8 cellular contexts compared by ENCODE assay signal in the genomic region with DNA sequence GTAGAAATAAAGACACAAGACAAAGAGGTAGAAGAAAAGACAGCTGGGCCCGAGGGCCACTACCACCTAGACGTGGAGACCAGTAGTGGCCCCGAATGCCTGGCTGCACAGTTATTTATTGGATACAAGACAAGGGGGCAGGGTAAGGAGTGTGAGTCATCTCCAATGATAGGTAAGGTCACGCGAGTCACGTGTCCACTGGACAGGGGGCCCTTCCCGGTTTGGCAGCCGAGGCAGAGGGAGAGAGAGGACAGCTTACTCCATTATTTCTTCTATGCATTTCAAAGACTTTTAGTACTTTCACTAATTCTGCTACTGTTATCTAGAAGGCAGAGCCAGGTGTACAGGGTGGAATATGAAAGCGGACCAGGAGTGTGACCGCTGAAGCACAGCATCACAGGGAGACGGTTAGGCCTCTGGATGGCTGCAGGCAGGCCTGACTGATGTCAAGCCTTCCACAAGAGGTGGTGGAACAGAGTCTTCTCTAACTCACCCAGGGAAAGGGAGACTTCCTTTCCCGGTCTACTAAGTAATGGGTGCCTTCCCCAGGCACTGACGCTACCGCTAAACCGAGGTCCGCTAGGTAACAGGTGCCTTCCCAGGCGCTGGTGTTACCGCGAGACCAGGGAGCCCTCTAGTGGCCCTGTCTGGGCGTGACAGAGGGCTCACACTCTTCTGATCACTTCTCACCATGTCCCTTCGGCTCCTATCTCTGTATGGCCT. TPM values are rescaled to one million over a fixed set of nuclear protein-coding genes. Genes with fewer than 3 reads are reported as not detected.
DNase-seq lines count a peak whose midpoint lies in the region; ATAC-seq and TF ChIP-seq lines count a peak whose summit lies in the region.

No MANE protein-coding gene starts in this region.

- H3K27me3 Mint-ChIP-seq in endodermal cell (ENCODE audit: insufficient read depth), result peaks cover 20% of the 10 kb centered on the region
- no peaks in the 10 kb centered on the region for H3K27me3 Mint-ChIP-seq in naive thymus-derived CD4-positive, alpha-beta T cell
- H3K27me3 Mint-ChIP-seq in stimulated activated naive B cell treated with anti-CD40 and anti-IgM and Interleukin-4, amounts not matched to agents 10 μg/mL and 1 μg/mL and 100 μg/mL, for 72 hours, result peaks cover 13 to 17% of the 10 kb centered on the region in 2 donors

- CTCF ChIA-PET in naive thymus-derived CD4-positive, alpha-beta T cell (lab: Charles Lee), result interaction anchor here (1.0 to 3.8 kb wide), 3 partner anchors 75 to 84 kb away, joined by 3 to 16 read pairs (median 5); no protein-coding TSS in a partner anchor

- peaks cover 3% of the 10 kb centered on the region for H3K9me3 Mint-ChIP-seq in endodermal cell
- H3K9me3 Mint-ChIP-seq in naive thymus-derived CD4-positive, alpha-beta T cell, result peaks cover 0 to 1% (median 0%) of the 10 kb centered on the region in 11 donors
- peaks cover 2% of the 10 kb centered on the region in 2 donors for H3K9me3 Mint-ChIP-seq in stimulated activated naive B cell treated with anti-CD40 and anti-IgM and Interleukin-4, amounts not matched to agents 10 μg/mL and 1 μg/mL and 100 μg/mL, for 72 hours

- 42 to 51% methylated on average over 11 to 20 of the region's 21 CpGs for WGBS in endodermal cell (ENCODE audit: insufficient coverage in 1 of 2, insufficient read length in 1 of 2), 2 experiments

- H3K9me3 ChIP-seq in endodermal cell (ENCODE audit: control insufficient read depth, low read length), result no peaks in the 10 kb centered on the region
- H3K9me3 ChIP-seq in naive thymus-derived CD4-positive, alpha-beta T cell (ENCODE audit: control insufficient read depth in 2 of 3, low read length in 3 of 3), result no peaks in the 10 kb centered on the region

- peak; percentile 66 to 72 for DNase-seq in NCI-H2081 (lab: John Stamatoyannopoulos, UW)
- no peak for DNase-seq in NCI-H2081 treated with DMSO at 0.1 percent for 48 hours (lab: John Stamatoyannopoulos, UW)
- peak; percentile 20 for DNase-seq in NCI-H524 treated with DMSO at 0.1 percent for 48 hours (lab: John Stamatoyannopoulos, UW)
- DNase-seq in activated CD8-positive, alpha-beta memory T cell treated with anti-CD3 and anti-CD28 coated beads for 4 hours (ENCODE audit: low read depth in 2 of 2), result peak; percentile 44 to 50
- DNase-seq in endodermal cell, result peak; percentile 92
- DNase-seq in naive thymus-derived CD4-positive, alpha-beta T cell, result peak; percentile 54 to 74 (median 64)
- peak; percentile 51 for DNase-seq in stimulated activated naive B cell treated with anti-CD40 and anti-IgM and Interleukin-4, amounts not matched to agents 10 μg/mL and 1 μg/mL and 100 μg/mL, for 72 hours

- no peak overlapping the region for H3K9ac ChIP-seq in endodermal cell (ENCODE audit: extremely low read depth, low read length, poor library complexity, severe bottlenecking)

- intact Hi-C loops in naive thymus-derived CD4-positive, alpha-beta T cell (cut with micrococcal nuclease), result loop anchor here (1.0 kb wide), 6 partner anchors 13 to 95 kb away; partner anchors contain the start of genes LYAR (in 2 of the 2), ZBTB49 (in 2 of the 2) and TMEM128 (in 1 of the 2)

- H3K4me3 Mint-ChIP-seq in endodermal cell, result no peak overlapping the region
- H3K4me3 Mint-ChIP-seq in naive thymus-derived CD4-positive, alpha-beta T cell, result peak overlapping the region in 4 of 10 donors; percentile 33 to 60 (median 49)
- H3K4me3 Mint-ChIP-seq in stimulated activated naive B cell treated with anti-CD40 and anti-IgM and Interleukin-4, amounts not matched to agents 10 μg/mL and 1 μg/mL and 100 μg/mL, for 72 hours, result no peak overlapping the region

- peak; percentile 91 for TF ChIP-seq CTCF in endodermal cell (conservative IDR thresholded peaks at IDR 0.05)

- H3K36me3 Mint-ChIP-seq in endodermal cell (ENCODE audit: low read depth), result no peaks in the 10 kb centered on the region
- H3K36me3 Mint-ChIP-seq in naive thymus-derived CD4-positive, alpha-beta T cell, result peaks cover 0 to 3% (median 0%) of the 10 kb centered on the region in 5 donors
- H3K36me3 Mint-ChIP-seq in stimulated activated naive B cell treated with anti-CD40 and anti-IgM and Interleukin-4, amounts not matched to agents 10 μg/mL and 1 μg/mL and 100 μg/mL, for 72 hours, result no peaks in the 10 kb centered on the region

- no peaks in the 10 kb centered on the region for H3K36me3 ChIP-seq in endodermal cell (ENCODE audit: control insufficient read depth, insufficient read depth, low read length)
- no peaks in the 10 kb centered on the region for H3K36me3 ChIP-seq in naive thymus-derived CD4-positive, alpha-beta T cell (ENCODE audit: control insufficient read depth in 2 of 3, insufficient read depth in 3 of 3, low read length in 3 of 3)

- H3K4me3 ChIP-seq in endodermal cell (ENCODE audit: low read length), result no peak overlapping the region
- H3K4me3 ChIP-seq in naive thymus-derived CD4-positive, alpha-beta T cell (ENCODE audit: low read length), result no peak overlapping the region

- peak; percentile 75 for ATAC-seq in HG02973 (IDR thresholded peaks at IDR 0.05; ENCODE audit: unreplicated experiment)
- peak; percentile 90 for ATAC-seq in naive thymus-derived CD4-positive, alpha-beta T cell
- ATAC-seq in stimulated activated naive B cell treated with anti-CD40 and anti-IgM and Interleukin-4, amounts not matched to agents 10 μg/mL and 1 μg/mL and 100 μg/mL, for 72 hours (replicated peaks), result peak; percentile 83 to 93

- H3K27ac Mint-ChIP-seq in endodermal cell, result no peak overlapping the region
- peak overlapping the region in 3 of 9 donors; percentile 31 to 52 (median 52) for H3K27ac Mint-ChIP-seq in naive thymus-derived CD4-positive, alpha-beta T cell
- H3K27ac Mint-ChIP-seq in stimulated activated naive B cell treated with anti-CD40 and anti-IgM and Interleukin-4, amounts not matched to agents 10 μg/mL and 1 μg/mL and 100 μg/mL, for 72 hours, result peak overlapping the region; percentile 9

- no peaks in the 10 kb centered on the region for H3K27me3 ChIP-seq in endodermal cell (ENCODE audit: control insufficient read depth, insufficient read depth, low read length, poor library complexity, severe bottlenecking)
- no peaks in the 10 kb centered on the region for H3K27me3 ChIP-seq in naive thymus-derived CD4-positive, alpha-beta T cell (ENCODE audit: control insufficient read depth in 2 of 2, insufficient read depth in 2 of 2, low read length in 2 of 2)

- no peak overlapping the region for H3K27ac ChIP-seq in endodermal cell (ENCODE audit: low read depth, low read length)
- H3K27ac ChIP-seq in naive thymus-derived CD4-positive, alpha-beta T cell (ENCODE audit: low read depth, low read length), result no peak overlapping the region

- H3K4me1 ChIP-seq in endodermal cell (ENCODE audit: control insufficient read depth, insufficient read depth, low read length), result no peaks in the 10 kb centered on the region
- no peaks in the 10 kb centered on the region for H3K4me1 ChIP-seq in naive thymus-derived CD4-positive, alpha-beta T cell (ENCODE audit: control insufficient read depth in 2 of 2, insufficient read depth in 2 of 2, low read length in 2 of 2)

- peaks cover 10% of the 10 kb centered on the region for H3K4me1 Mint-ChIP-seq in endodermal cell
- peaks cover 0 to 11% (median 8%) of the 10 kb centered on the region in 7 donors for H3K4me1 Mint-ChIP-seq in naive thymus-derived CD4-positive, alpha-beta T cell
- peaks cover 0 to 7% of the 10 kb centered on the region in 2 donors for H3K4me1 Mint-ChIP-seq in stimulated activated naive B cell treated with anti-CD40 and anti-IgM and Interleukin-4, amounts not matched to agents 10 μg/mL and 1 μg/mL and 100 μg/mL, for 72 hours

- POLR2A ChIA-PET in naive thymus-derived CD4-positive, alpha-beta T cell (lab: Charles Lee), result interaction anchor here (1.1 kb wide), 1 partner anchor 14 kb away, joined by 3 read pairs; no protein-coding TSS in a partner anchor

RNA-seq across cellular contexts. Expression of gene ZBTB49, which starts 44.9 kb away (rescaled TPM):
- 1 to 10 TPM; 5.9 to 8.0 TPM for total RNA-seq in endodermal cell
- 5.9 TPM for polyA plus RNA-seq in endodermal cell (2013, experiment 1 of 2)
- polyA plus RNA-seq in endodermal cell (2013, experiment 2 of 2), result 6.0 TPM
- total RNA-seq in naive thymus-derived CD4-positive, alpha-beta T cell, result 10 to 100 TPM in 2 of 5 experiments, 1 to 10 TPM in 3; 6.3 to 16.1 (median 8.0) TPM
- 1 to 10 TPM; 2.0 to 8.7 TPM for polyA plus RNA-seq in naive thymus-derived CD4-positive, alpha-beta T cell

RNA-seq across cellular contexts. Expression of gene LYAR, which starts 45.0 kb away (rescaled TPM):
- total RNA-seq in endodermal cell, result 10 to 100 TPM; 23.7 to 26.3 TPM
- polyA plus RNA-seq in endodermal cell (2013, experiment 1 of 2), result 25.1 TPM
- polyA plus RNA-seq in endodermal cell (2013, experiment 2 of 2), result 24.6 TPM
- total RNA-seq in naive thymus-derived CD4-positive, alpha-beta T cell, result 10 to 100 TPM; 11.1 to 27.4 (median 21.0) TPM
- polyA plus RNA-seq in naive thymus-derived CD4-positive, alpha-beta T cell, result 10 to 100 TPM; 19.7 to 26.4 TPM

RNA-seq across cellular contexts. Expression of gene NSG1, which starts 51.9 kb away (rescaled TPM):
- total RNA-seq in endodermal cell, result 1 to 10 TPM; 1.8 to 6.0 TPM
- 18.1 TPM for polyA plus RNA-seq in endodermal cell (2013, experiment 1 of 2)
- polyA plus RNA-seq in endodermal cell (2013, experiment 2 of 2), result 14.0 TPM
- 10 to 100 TPM in 3 of 5 experiments, 1 to 10 TPM in 1, under 1 TPM in 1; 0.90 to 24.5 (median 19.5) TPM for total RNA-seq in naive thymus-derived CD4-positive, alpha-beta T cell
- 10 to 100 TPM in 1 of 2 donors, under 1 TPM in 1; 0.53 to 19.7 TPM for polyA plus RNA-seq in naive thymus-derived CD4-positive, alpha-beta T cell
